Comparison of ENCODE assay signal across 8 cellular contexts in the genomic region with DNA sequence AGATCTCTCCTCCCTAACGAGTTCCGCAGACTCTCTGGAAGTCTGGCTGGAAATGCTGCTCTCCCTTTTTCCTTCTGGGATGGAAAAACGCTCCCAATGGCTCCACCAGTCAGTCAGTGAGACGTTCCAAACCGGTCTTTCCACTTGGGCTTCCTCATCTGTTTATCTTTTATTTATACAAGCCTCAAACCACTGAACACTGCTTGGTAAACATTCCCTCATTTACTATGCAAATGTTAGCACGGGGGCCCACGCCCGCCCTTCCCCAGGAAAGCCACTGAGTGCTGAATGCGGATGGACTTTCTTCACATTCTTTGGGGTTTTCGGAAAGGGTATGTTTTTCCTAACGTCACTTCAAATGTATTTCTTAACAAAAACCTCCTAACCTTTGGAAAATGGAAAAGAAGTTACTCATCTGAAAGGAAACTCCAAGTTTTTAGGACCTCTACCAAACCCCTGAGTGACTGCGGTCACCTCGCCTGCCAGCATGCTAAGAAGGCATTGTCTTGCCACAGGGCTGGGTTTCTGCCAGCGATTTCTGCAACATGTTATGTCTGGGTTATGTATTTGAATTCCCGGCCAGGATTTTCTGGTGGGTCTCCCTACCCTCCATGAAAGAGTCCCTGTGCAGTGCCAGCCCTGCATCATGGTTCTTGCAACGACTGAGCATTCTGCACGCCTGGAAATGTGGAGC. TPM values are rescaled to one million over a fixed set of nuclear protein-coding genes. Genes with fewer than 3 reads are reported as not detected.
DNase-seq lines count a peak whose midpoint lies in the region; ATAC-seq, FAIRE-seq and TF ChIP-seq lines count a peak whose summit lies in the region.

No MANE protein-coding gene starts in this region.

- H3K9me3 Mint-ChIP-seq in Calu3 (ENCODE audit: low read depth, unreplicated experiment) = peaks cover 3% of the 10 kb centered on the region
- peaks cover 0 to 3% (median 0%) of the 10 kb centered on the region in 11 donors for H3K9me3 Mint-ChIP-seq in naive thymus-derived CD4-positive, alpha-beta T cell

- peaks cover 21% of the 10 kb centered on the region for H3K4me1 Mint-ChIP-seq in Calu3 (ENCODE audit: low read depth, unreplicated experiment)
- H3K4me1 Mint-ChIP-seq in naive thymus-derived CD4-positive, alpha-beta T cell = peaks cover 15 to 61% (median 48%) of the 10 kb centered on the region in 7 donors

- peaks cover 15% of the 10 kb centered on the region in 2 donors for H3K4me1 ChIP-seq in naive thymus-derived CD4-positive, alpha-beta T cell (ENCODE audit: control insufficient read depth in 2 of 2, insufficient read depth in 2 of 2, low read length in 2 of 2)

- POLR2A ChIA-PET in naive thymus-derived CD4-positive, alpha-beta T cell (lab: Charles Lee) = no interaction called here

- FAIRE-seq in colon (lab: Jason Lieb, UNC) = peak; percentile 71

- H3K36me3 Mint-ChIP-seq in Calu3 (ENCODE audit: insufficient read depth, unreplicated experiment) = peaks cover 6% of the 10 kb centered on the region
- no peaks in the 10 kb centered on the region for H3K36me3 Mint-ChIP-seq in naive thymus-derived CD4-positive, alpha-beta T cell

- CTCF ChIA-PET in Calu3 (lab: Charles Lee) = no interaction called here
- CTCF ChIA-PET in naive thymus-derived CD4-positive, alpha-beta T cell (lab: Charles Lee) = no interaction called here

- H3K27me3 ChIP-seq in naive thymus-derived CD4-positive, alpha-beta T cell (ENCODE audit: control insufficient read depth in 2 of 2, insufficient read depth in 2 of 2, low read length in 2 of 2) = no peaks in the 10 kb centered on the region

- no peak for ATAC-seq in naive thymus-derived CD4-positive, alpha-beta T cell
- no peak for ATAC-seq in GM19397 (IDR thresholded peaks at IDR 0.05; ENCODE audit: unreplicated experiment)

- intact Hi-C loops in Calu3 (cut with micrococcal nuclease; ENCODE audit: unreplicated experiment) = no loop called here
- intact Hi-C loops in naive thymus-derived CD4-positive, alpha-beta T cell (cut with micrococcal nuclease) = no loop called here

- H3K4me3 ChIP-seq in naive thymus-derived CD4-positive, alpha-beta T cell (ENCODE audit: low read length) = no peak overlapping the region

- H3K9me3 ChIP-seq in naive thymus-derived CD4-positive, alpha-beta T cell (ENCODE audit: control insufficient read depth in 2 of 3, low read length in 3 of 3) = no peaks in the 10 kb centered on the region

- no peaks in the 10 kb centered on the region for H3K36me3 ChIP-seq in naive thymus-derived CD4-positive, alpha-beta T cell (ENCODE audit: control insufficient read depth in 2 of 3, insufficient read depth in 3 of 3, low read length in 3 of 3)

- TF ChIP-seq CTCF in Calu3 (IDR thresholded peaks at IDR 0.05; ENCODE audit: unreplicated experiment) = no peak

- H3K4me3 Mint-ChIP-seq in Calu3 (ENCODE audit: low read depth, unreplicated experiment) = peak overlapping the region; percentile 58
- no peak overlapping the region for H3K4me3 Mint-ChIP-seq in naive thymus-derived CD4-positive, alpha-beta T cell

- H3K27ac Mint-ChIP-seq in Calu3 (ENCODE audit: unreplicated experiment) = peak overlapping the region; percentile 48
- H3K27ac Mint-ChIP-seq in naive thymus-derived CD4-positive, alpha-beta T cell = peak overlapping the region in 8 of 9 donors; percentile 14 to 83 (median 54)

- H3K27ac ChIP-seq in naive thymus-derived CD4-positive, alpha-beta T cell (ENCODE audit: low read depth, low read length) = no peak overlapping the region

- H3K27me3 Mint-ChIP-seq in Calu3 (ENCODE audit: unreplicated experiment) = peaks cover 14% of the 10 kb centered on the region
- peaks cover 0 to 21% (median 0%) of the 10 kb centered on the region in 5 donors for H3K27me3 Mint-ChIP-seq in naive thymus-derived CD4-positive, alpha-beta T cell

- BruUV-seq in Calu3 (replicated peaks; lab: Mats Ljungman, UMichigan) = no TSS peak

- DNase-seq in Calu3 (peak; percentile 58), NCI-H2029 (lab: John Stamatoyannopoulos, UW) (peak; percentile 97), occipital lobe (lab: John Stamatoyannopoulos, UW) (no peak)
- no peak for DNase-seq in naive thymus-derived CD4-positive, alpha-beta T cell
- no peak for DNase-seq in activated CD4-positive, CD25-positive, alpha-beta regulatory T cell treated with anti-CD3 and anti-CD28 coated beads, Interleukin-2, amount 50 U/mL, for 72 hours
- DNase-seq in effector CD4-positive, alpha-beta T cell = no peak

RNA-seq across cellular contexts. Expression of a gene that starts 14.0 kb away (rescaled TPM):
- total RNA-seq in Calu3 (2022) (0.22 TPM in 1 of 2 replicates, not detected in the other), occipital lobe (not detected)
- total RNA-seq in naive thymus-derived CD4-positive, alpha-beta T cell = 1 to 10 TPM in 2 of 5 experiments, under 1 TPM in 2, not detected in 1; 0.34 to 1.7 (median 1.1) TPM
- polyA plus RNA-seq in naive thymus-derived CD4-positive, alpha-beta T cell = under 1 TPM; 0.11 to 0.14 TPM

RNA-seq across cellular contexts. Expression of a gene that starts 47.0 kb away (rescaled TPM):
- 14.5 and 17.3 TPM in 2 replicates for total RNA-seq in Calu3 (2022)
- total RNA-seq in naive thymus-derived CD4-positive, alpha-beta T cell = 100 to 1,000 TPM in 2 of 5 experiments, 10 to 100 TPM in 3; 16.8 to 137 (median 25.2) TPM
- polyA plus RNA-seq in naive thymus-derived CD4-positive, alpha-beta T cell = 1 to 10 TPM; 4.3 to 9.7 TPM
- 14.3 TPM for total RNA-seq in occipital lobe

Comparison
In these comparisons a context has a peak if more than half of its experiments do, and no peak if none do; other contexts are left out.
1. DNase-seq: peak in Calu3 (single experiment) and NCI-H2029 (single experiment); none in naive thymus-derived CD4-positive, alpha-beta T cell (0 of 9), activated CD4-positive, CD25-positive, alpha-beta regulatory T cell treated with anti-CD3 and anti-CD28 coated beads, Interleukin-2, amount 50 U/mL, for 72 hours (single experiment), occipital lobe (single experiment) and effector CD4-positive, alpha-beta T cell (single experiment).